Comparison of ENCODE assay signal across 9 cellular contexts in the genomic region with DNA sequence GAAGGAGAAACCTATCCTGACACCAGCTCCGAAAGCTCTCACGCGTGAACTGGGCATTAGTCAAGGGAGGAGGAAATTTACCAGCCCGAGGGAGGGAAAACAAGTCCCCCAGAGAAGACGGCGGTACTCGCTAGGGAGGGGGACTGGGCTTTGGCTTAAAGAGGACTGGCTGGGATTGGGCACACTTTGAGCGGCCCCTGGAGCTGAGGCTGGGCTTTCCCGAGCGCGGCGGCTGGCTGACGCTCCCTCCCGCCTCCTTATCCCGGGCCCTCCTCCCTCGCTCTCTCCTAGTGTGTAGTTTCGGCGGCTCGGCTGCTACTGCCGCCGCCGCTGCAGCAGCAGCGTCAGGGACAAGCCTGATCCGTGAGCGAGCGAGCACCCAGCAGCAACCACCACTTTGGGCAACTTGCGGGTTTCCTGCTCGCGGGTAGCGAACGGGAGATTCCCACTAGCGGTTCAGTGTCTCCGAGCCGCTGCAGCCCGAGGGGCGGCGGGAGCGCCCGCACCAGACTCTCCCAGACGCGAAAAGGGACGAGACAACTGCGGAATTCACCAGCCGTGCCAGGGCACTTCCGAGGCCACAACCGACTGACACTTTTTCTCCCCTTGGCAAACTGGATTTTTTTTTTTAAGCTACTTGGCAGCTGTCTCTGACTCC. TPM values are rescaled to one million over a fixed set of nuclear protein-coding genes. Genes with fewer than 3 reads are reported as not detected.
DNase-seq lines count a peak whose midpoint lies in the region; ATAC-seq and TF ChIP-seq lines count a peak whose summit lies in the region.
"Had no signal": no experiment of that assay in that cellular context is flagged by ENCODE, and none has a peak within 500 bp of the region (broad histone marks: within the 10 kb centered on the region; RNA-seq: fewer than 3 reads in every experiment).

No MANE protein-coding gene starts in this region.

- H3K9me3 ChIP-seq in HUES48 (ENCODE audit: control insufficient read depth, insufficient read depth, low read length) (no peaks in the 10 kb centered on the region), neuron (ENCODE audit: low read length) (peaks cover 11% of the 10 kb centered on the region)

- peaks cover 24% of the 10 kb centered on the region for H3K4me1 ChIP-seq in HUES48 (ENCODE audit: control insufficient read depth, insufficient read depth, low read length)
- H3K4me1 ChIP-seq in neuron (ENCODE audit: insufficient read depth, low read length) = peaks cover 4% of the 10 kb centered on the region

- ATAC-seq in GM18505 (IDR thresholded peaks at IDR 0.05; ENCODE audit: unreplicated experiment) (no peak), HG02981 (IDR thresholded peaks at IDR 0.05; ENCODE audit: unreplicated experiment) (no peak)

- CTCF ChIA-PET in Calu3 (lab: Charles Lee) = no interaction called here
- CTCF ChIA-PET in activated CD4-positive, alpha-beta memory T cell treated with anti-CD3 and anti-CD28 coated beads for 36 hours (lab: Charles Lee) = no interaction called here

- peaks cover 45% of the 10 kb centered on the region for H3K27me3 ChIP-seq in HUES48 (ENCODE audit: control insufficient read depth, insufficient read depth, low read length)
- H3K27me3 ChIP-seq in neuron (ENCODE audit: insufficient read depth, low read length) = no peaks in the 10 kb centered on the region

- peak; percentile 12 for DNase-seq in Calu3
- no peak for DNase-seq in activated CD4-positive, alpha-beta memory T cell treated with anti-CD3 and anti-CD28 coated beads for 36 hours
- peak; percentile 65 for DNase-seq in glomerular visceral epithelial cell (ENCODE audit: extremely low spot score)
- DNase-seq in SKM-1 (lab: John Stamatoyannopoulos, UW; ENCODE audit: unreplicated experiment) = no peak

- peak overlapping the region; percentile 28; the same call in 1 of the 2 replicates for H3K9ac ChIP-seq in HUES48 (ENCODE audit: low read depth, low read length)

- H3K9me3 Mint-ChIP-seq in Calu3 (ENCODE audit: low read depth, unreplicated experiment) = no peaks in the 10 kb centered on the region
- no peaks in the 10 kb centered on the region for H3K9me3 Mint-ChIP-seq in activated CD4-positive, alpha-beta memory T cell treated with anti-CD3 and anti-CD28 coated beads for 36 hours

- no peak overlapping the region for H3K27ac Mint-ChIP-seq in Calu3 (ENCODE audit: unreplicated experiment)
- peak overlapping the region; percentile 28 for H3K27ac Mint-ChIP-seq in activated CD4-positive, alpha-beta memory T cell treated with anti-CD3 and anti-CD28 coated beads for 36 hours

- peak overlapping the region; percentile 98 for H2AFZ ChIP-seq in neuron (ENCODE audit: low read depth, low read length)

- H3K27ac ChIP-seq in HUES48 (ENCODE audit: low read depth, low read length) = peak overlapping the region; percentile 68

- BruUV-seq in Calu3 (replicated peaks; lab: Mats Ljungman, UMichigan) = no TSS peak

- peaks cover 24% of the 10 kb centered on the region for H3K4me1 Mint-ChIP-seq in Calu3 (ENCODE audit: low read depth, unreplicated experiment)
- peaks cover 27% of the 10 kb centered on the region for H3K4me1 Mint-ChIP-seq in activated CD4-positive, alpha-beta memory T cell treated with anti-CD3 and anti-CD28 coated beads for 36 hours (ENCODE audit: low read depth)

- peaks cover 30% of the 10 kb centered on the region for H3K36me3 Mint-ChIP-seq in Calu3 (ENCODE audit: insufficient read depth, unreplicated experiment)
- H3K36me3 Mint-ChIP-seq in activated CD4-positive, alpha-beta memory T cell treated with anti-CD3 and anti-CD28 coated beads for 36 hours = peaks cover 12% of the 10 kb centered on the region

- POLR2A ChIA-PET in activated CD4-positive, alpha-beta memory T cell treated with anti-CD3 and anti-CD28 coated beads for 36 hours (lab: Charles Lee) = no interaction called here

- peak overlapping the region; percentile 95 for H3K4me3 ChIP-seq in HUES48 (ENCODE audit: low read depth, low read length)
- peak overlapping the region; percentile 69 for H3K4me3 ChIP-seq in neuron (ENCODE audit: low read length)

- intact Hi-C loops in Calu3 (cut with micrococcal nuclease; ENCODE audit: unreplicated experiment) = loop anchor here (5.0 kb wide), 2 partner anchors 143 to 243 kb away; no protein-coding TSS in a partner anchor
- intact Hi-C loops in activated CD4-positive, alpha-beta memory T cell treated with anti-CD3 and anti-CD28 coated beads for 36 hours (cut with micrococcal nuclease) = no loop called here

- TF ChIP-seq POLR2A in GM18505 (IDR thresholded peaks at IDR 0.05; ENCODE audit: borderline replicate concordance, extremely low read depth, insufficient read depth, insufficient read length) = no peak

- H3K4me3 Mint-ChIP-seq in Calu3 (ENCODE audit: low read depth, unreplicated experiment) = peak overlapping the region; percentile 79
- peak overlapping the region; percentile 35 for H3K4me3 Mint-ChIP-seq in activated CD4-positive, alpha-beta memory T cell treated with anti-CD3 and anti-CD28 coated beads for 36 hours

- no peak for TF ChIP-seq CTCF in Calu3 (IDR thresholded peaks at IDR 0.05; ENCODE audit: unreplicated experiment)

- H3K27me3 Mint-ChIP-seq in Calu3 (ENCODE audit: unreplicated experiment) = peaks cover 43% of the 10 kb centered on the region
- peaks cover 61% of the 10 kb centered on the region for H3K27me3 Mint-ChIP-seq in activated CD4-positive, alpha-beta memory T cell treated with anti-CD3 and anti-CD28 coated beads for 36 hours

- no peaks in the 10 kb centered on the region for H3K36me3 ChIP-seq in HUES48 (ENCODE audit: control insufficient read depth, insufficient read depth, low read length)
- no peaks in the 10 kb centered on the region for H3K36me3 ChIP-seq in neuron (ENCODE audit: insufficient read depth, low read length)

RNA-seq across cellular contexts. Expression of a gene that starts 0.7 kb away (rescaled TPM):
- total RNA-seq in Calu3 (2022) = 0.45 and 1.8 TPM in 2 replicates
- total RNA-seq in activated CD4-positive, alpha-beta memory T cell treated with anti-CD3 and anti-CD28 coated beads for 36 hours = not detected
- total RNA-seq: T-helper 1 cell treated with Interleukin-12 subunit alpha and Interleukin-12 subunit beta and Interleukin-4 antibody, amounts not matched to agents 30 ng/mL and 1 ng/mL, for 36 hours had no signal

Comparison
In these comparisons a context has a peak if more than half of its experiments do, and no peak if none do; other contexts are left out.
1. DNase-seq: peak in Calu3 (single experiment) and glomerular visceral epithelial cell (single experiment); none in activated CD4-positive, alpha-beta memory T cell treated with anti-CD3 and anti-CD28 coated beads for 36 hours (single experiment) and SKM-1 (single experiment).